ENCODE assay signal across 16 cellular contexts in the genomic region with DNA sequence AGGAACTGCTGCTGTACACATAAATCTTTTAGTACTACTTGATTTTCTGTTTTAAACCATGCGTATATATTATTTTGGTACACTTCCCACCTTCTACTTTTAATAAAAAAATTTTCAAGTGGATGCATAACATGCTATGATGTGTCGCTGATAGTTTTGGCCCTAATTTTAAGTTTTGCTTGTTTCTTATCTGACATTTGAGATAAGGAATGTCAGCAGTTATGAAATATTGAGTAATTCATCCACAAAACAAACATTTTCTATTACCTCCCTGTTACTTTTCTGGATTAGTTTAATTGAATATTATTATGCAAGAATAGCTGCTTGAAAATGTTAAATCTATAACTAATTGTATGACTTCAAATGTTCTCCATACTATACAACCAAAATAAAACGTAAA. TPM values are rescaled to one million over a fixed set of nuclear protein-coding genes. Genes with fewer than 3 reads are reported as not detected.
DNase-seq lines count a peak whose midpoint lies in the region; ATAC-seq, FAIRE-seq and TF ChIP-seq lines count a peak whose summit lies in the region.
"Had no signal": no experiment of that assay in that cellular context is flagged by ENCODE, and none has a peak within 500 bp of the region (broad histone marks: within the 10 kb centered on the region; RNA-seq: fewer than 3 reads in every experiment).

No MANE protein-coding gene starts in this region.

- no peak overlapping the region for H3K27ac ChIP-seq in A549
- no peak overlapping the region for H3K27ac ChIP-seq in IMR-90 (ENCODE audit: insufficient read depth, low read length)
- no peak overlapping the region for H3K27ac ChIP-seq in keratinocyte (ENCODE audit: control insufficient read depth, insufficient read depth, low read length)
- H3K27ac ChIP-seq: SJSA1 had no signal

- no peak for TF ChIP-seq EP300 in A549 (IDR thresholded peaks at IDR 0.05)

- no peak overlapping the region for H3K56ac ChIP-seq in IMR-90 (ENCODE audit: extremely low read depth, insufficient read depth, low read length)

- 78% methylated on average over 3 of the region's 3 CpGs for WGBS in A549 (ENCODE audit: missing lambda C conversion rate)
- no CpG with 5 or more reads among the region's 3 CpGs for WGBS in IMR-90 (ENCODE audit: extremely low coverage in 2 of 2, insufficient read length in 1 of 2), 2 experiments

- no peaks in the 10 kb centered on the region; the same call in 2 of the 3 replicates for H3K9me3 ChIP-seq in A549
- no peaks in the 10 kb centered on the region for H3K9me3 ChIP-seq in IMR-90 (ENCODE audit: control insufficient read depth, insufficient read depth, low read length)
- no peaks in the 10 kb centered on the region for H3K9me3 ChIP-seq in keratinocyte (ENCODE audit: control insufficient read depth, low read depth, low read length)
- H3K9me3 ChIP-seq: SJSA1 had no signal

- no peak for DNase-seq in A549 (ENCODE audit: low read depth in 1 of 2, low spot score in 1 of 2)
- no peak for DNase-seq in IMR-90
- DNase-seq in bronchial epithelial cell (ENCODE audit: low read depth), result peak; percentile 27
- DNase-seq in keratinocyte (ENCODE audit: low read depth, low spot score), result no peak
- no peak for DNase-seq in NCI-H2227 treated with DMSO at 0.1 percent for 48 hours (lab: John Stamatoyannopoulos, UW)
- DNase-seq in activated CD4-positive, CD25-positive, alpha-beta regulatory T cell (lab: John Stamatoyannopoulos, UW), result no peak
- DNase-seq: COR-L47, NCI-H1105 treated with DMSO at 0.1 percent for 48 hours, NCI-H1694 treated with DMSO at 0.1 percent for 48 hours, NCI-H446, NCI-H69, RPMI8226 had no signal

- CTCF ChIA-PET in A549 (lab: Yijun Ruan, JAX) (no interaction called here), IMR-90 (lab: Yijun Ruan, JAX) (interaction anchor here (1.0 to 1.1 kb wide), 2 partner anchors 13 to 49 kb away, joined by 3 to 4 read pairs; no protein-coding TSS in a partner anchor)

- no peak overlapping the region for H4K5ac ChIP-seq in IMR-90 (ENCODE audit: low read depth, low read length)

- POLR2A ChIA-PET in A549 (lab: Yijun Ruan, JAX) (no interaction called here), IMR-90 (lab: Charles Lee; ENCODE audit: unreplicated experiment) (no interaction called here)

- H2BK15ac ChIP-seq in IMR-90 (ENCODE audit: low read depth, low read length), result no peak overlapping the region

- H2AK9ac ChIP-seq in IMR-90 (replicated peaks; ENCODE audit: low read depth, low read length, poor library complexity), result no peak overlapping the region

- no peak overlapping the region for H2AK5ac ChIP-seq in IMR-90 (ENCODE audit: low read depth, low read length)

- H3K14ac ChIP-seq in IMR-90 (replicated peaks; ENCODE audit: low read depth, low read length), result no peak overlapping the region

- H2BK5ac ChIP-seq in IMR-90 (ENCODE audit: low read depth, low read length, poor library complexity, severe bottlenecking), result no peak overlapping the region

- FAIRE-seq in A549 (lab: Jason Lieb, UNC) (no peak), bronchial epithelial cell (lab: Jason Lieb, UNC) (no peak), keratinocyte (lab: Jason Lieb, UNC) (no peak)
- FAIRE-seq: H54 had no signal

- no peak overlapping the region for H3K18ac ChIP-seq in IMR-90 (ENCODE audit: low read depth, low read length)

- BruUV-seq in IMR-90 (replicated peaks; lab: Mats Ljungman, UMichigan), result no TSS peak

- no peak overlapping the region for H4K91ac ChIP-seq in IMR-90 (ENCODE audit: insufficient read depth, low read depth, low read length)

- H3K79me2 ChIP-seq in keratinocyte (ENCODE audit: control insufficient read depth, insufficient read depth, low read length), result peaks cover 100% of the 10 kb centered on the region

- H3K9me1 ChIP-seq in IMR-90 (ENCODE audit: insufficient read depth, low read length) (peaks cover 12% of the 10 kb centered on the region), keratinocyte (ENCODE audit: control insufficient read depth, extremely low read depth, insufficient read depth, low read length) (peaks cover 8% of the 10 kb centered on the region)

- H2AFZ ChIP-seq in IMR-90 (replicated peaks; ENCODE audit: low read length, poor library complexity), result no peak overlapping the region
- H2AFZ ChIP-seq in keratinocyte (ENCODE audit: control insufficient read depth, low read length), result no peak overlapping the region

- dilution Hi-C loops in IMR-90 (cut with HindIII; ENCODE audit: low sequenced_read_pairs, unreplicated experiment) (no loop called here), keratinocyte (cut with MboI; ENCODE audit: extremely low pct_ligation_motif_present, low sequenced_read_pairs) (no loop called here)

- in situ Hi-C loops in IMR-90 (cut with MboI; ENCODE audit: low sequenced_read_pairs), result no loop called here

- H4K8ac ChIP-seq in IMR-90 (ENCODE audit: low read depth in 2 of 2, low read length in 2 of 2), result no peak overlapping the region

- H3K36me3 ChIP-seq in IMR-90 (ENCODE audit: control insufficient read depth, insufficient read depth, low read length) (no peaks in the 10 kb centered on the region), bronchial epithelial cell (ENCODE audit: control insufficient read depth, insufficient read depth, low read length) (peaks cover 1% of the 10 kb centered on the region), keratinocyte (ENCODE audit: control insufficient read depth in 2 of 2, extremely low read depth in 1 of 2, insufficient read depth in 2 of 2, low read length in 2 of 2) (peaks cover 0 to 12% of the 10 kb centered on the region in 2 experiments)

- H3K27me3 ChIP-seq in IMR-90 (ENCODE audit: control insufficient read depth, insufficient read depth, low read length), result no peaks in the 10 kb centered on the region
- no peaks in the 10 kb centered on the region for H3K27me3 ChIP-seq in bronchial epithelial cell (ENCODE audit: control insufficient read depth, insufficient read depth, low read length)
- H3K27me3 ChIP-seq in keratinocyte (ENCODE audit: control insufficient read depth, extremely low read depth, insufficient read depth, low read length), result no peaks in the 10 kb centered on the region
- H3K27me3 ChIP-seq: SJSA1 had no signal

- H2BK20ac ChIP-seq in IMR-90 (ENCODE audit: low read depth, low read length), result no peak overlapping the region

- H3K4me3 ChIP-seq in A549 (no peak overlapping the region), IMR-90 (ENCODE audit: insufficient read depth, low read depth, low read length) (no peak overlapping the region), bronchial epithelial cell (ENCODE audit: low read depth, low read length) (no peak overlapping the region), keratinocyte (ENCODE audit: control insufficient read depth in 2 of 3, extremely low read depth in 1 of 3, insufficient read depth in 2 of 3, low read depth in 1 of 3, low read length in 3 of 3) (no peak overlapping the region)
- H3K4me3 ChIP-seq: SJSA1 had no signal

- no peak overlapping the region for H3K23ac ChIP-seq in IMR-90 (ENCODE audit: low read depth, low read length)

- peak overlapping the region; percentile 16; the same call in 2 of the 3 replicates for H3K4me2 ChIP-seq in A549
- no peak overlapping the region for H3K4me2 ChIP-seq in IMR-90 (ENCODE audit: low read depth, low read length)
- peak overlapping the region; percentile 29 for H3K4me2 ChIP-seq in keratinocyte (ENCODE audit: control insufficient read depth, extremely low read depth, insufficient read depth, low read depth, low read length)

- TF ChIP-seq POLR2A in A549 (IDR thresholded peaks at IDR 0.05; ENCODE audit: low read length) (no peak), IMR-90 (IDR thresholded peaks at IDR 0.05; ENCODE audit: low read depth, low read length) (no peak)

- H3K4me1 ChIP-seq in A549 (peaks cover 27% of the 10 kb centered on the region), IMR-90 (ENCODE audit: control insufficient read depth, insufficient read depth, low read length) (peaks cover 7% of the 10 kb centered on the region; the same call in 1 of the 2 replicates), keratinocyte (ENCODE audit: control insufficient read depth, extremely low read depth, insufficient read depth, low read length) (peaks cover 47% of the 10 kb centered on the region)
- H3K4me1 ChIP-seq: SJSA1 had no signal

- H3K4ac ChIP-seq in IMR-90 (ENCODE audit: low read depth, low read length), result no peak overlapping the region

- no peak overlapping the region for H2BK120ac ChIP-seq in IMR-90 (ENCODE audit: low read depth, low read length)

- ATAC-seq in A549 (no peak), IMR-90 (ENCODE audit: low read depth) (no peak), GM18873 (IDR thresholded peaks at IDR 0.05; ENCODE audit: low FRiP score, unreplicated experiment) (no peak), HG03571 (IDR thresholded peaks at IDR 0.05; ENCODE audit: unreplicated experiment) (no peak)

- intact Hi-C loops in IMR-90 (cut with micrococcal nuclease), result no loop called here

- H4K20me1 ChIP-seq in IMR-90 (ENCODE audit: insufficient read depth, low read length), result peaks cover 85% of the 10 kb centered on the region
- H4K20me1 ChIP-seq in keratinocyte (ENCODE audit: control insufficient read depth, extremely low read depth, insufficient read depth, low read length), result peaks cover 16% of the 10 kb centered on the region

- peaks cover 53 to 75% of the 10 kb centered on the region in 2 experiments for H3K79me1 ChIP-seq in IMR-90 (ENCODE audit: low read depth in 1 of 2, low read length in 2 of 2)

- TF ChIP-seq CTCF in A549 (IDR thresholded peaks at IDR 0.05) (no peak), IMR-90 (conservative IDR thresholded peaks at IDR 0.05; ENCODE audit: low read depth, low read length) (no peak), bronchial epithelial cell (IDR thresholded peaks at IDR 0.05; ENCODE audit: insufficient read depth, low read length, severe bottlenecking) (no peak), keratinocyte (optimal IDR thresholded peaks at IDR 0.05 in 1 of 3, IDR thresholded peaks at IDR 0.05 in 1 of 3, conservative IDR thresholded peaks at IDR 0.05 in 1 of 3; ENCODE audit: extremely low read depth in 1 of 3, insufficient read depth in 2 of 3, low read length in 3 of 3) (no peak)

- no peak overlapping the region for H3K9ac ChIP-seq in IMR-90 (ENCODE audit: low read depth, low read length)
- no peak overlapping the region for H3K9ac ChIP-seq in keratinocyte (ENCODE audit: control insufficient read depth, extremely low read depth, insufficient read depth, low read length)

- TF ChIP-seq RAD21 in A549 (conservative IDR thresholded peaks at IDR 0.05 in 1 of 2, IDR thresholded peaks at IDR 0.05 in 1 of 2) (no peak), IMR-90 (IDR thresholded peaks at IDR 0.05; ENCODE audit: low read length) (no peak)

RNA-seq across cellular contexts. Expression of gene N4BP1, which starts 35.8 kb away (rescaled TPM):
- polyA plus RNA-seq in A549 (2011; rRNA removed) (18.4 and 20.4 TPM in 2 replicates), A549 (2017; fragmentation: RNase III; extraction: RNeasy Plus Mini Kit Qiagen cat#74134 plus additional on column Dnase treatment) (12.6 to 14.4 TPM (median 14.1 TPM) in 3 replicates), IMR-90 (2012; rRNA removed) (10.5 and 10.8 TPM in 2 replicates), keratinocyte (32.5 to 55.7 TPM (median 34.7 TPM) in 3 replicates)
- 5.8 and 7.3 TPM in 2 replicates for polyA plus RNA-seq in A549 (2012; cell fraction: cytosol; rRNA removed)
- polyA plus RNA-seq in A549 (2012; cell fraction: nucleus; rRNA removed), result 14.0 and 14.8 TPM in 2 replicates
- polyA minus RNA-seq in A549 (2011; rRNA and poly(A)+ RNA removed), result 12.1 and 12.8 TPM in 2 replicates
- total RNA-seq in IMR-90 (2012; rRNA removed) (14.0 and 19.4 TPM in 2 replicates), bronchial epithelial cell (18.8 and 20.8 TPM in 2 replicates)
- 3.9 and 4.9 TPM in 2 replicates for polyA plus RNA-seq in IMR-90 (2012; cell fraction: cytosol; rRNA removed)
- 23.0 and 49.2 TPM in 2 replicates for polyA plus RNA-seq in IMR-90 (2012; cell fraction: nucleus; rRNA removed; ENCODE audit: low replicate concordance)
- polyA plus RNA-seq in keratinocyte (2011; ENCODE audit: low read depth), result 29.2 TPM
- polyA plus RNA-seq in keratinocyte (2011; cell fraction: cytosol; rRNA removed), result 18.7 and 44.9 TPM in 2 replicates
- 65.9 and 74.2 TPM in 2 replicates for polyA plus RNA-seq in keratinocyte (2011; cell fraction: nucleus; rRNA removed)
- polyA plus RNA-seq in keratinocyte (2012; ENCODE audit: low replicate concordance), result 32.8 and 34.2 TPM in 2 replicates
- 27.6 to 43.9 TPM (median 31.4 TPM) in 3 replicates for polyA minus RNA-seq in keratinocyte
- polyA minus RNA-seq in keratinocyte (2011; cell fraction: cytosol; rRNA and poly(A)+ RNA removed), result 30.5 TPM
- 30.0 and 68.9 TPM in 2 replicates for polyA minus RNA-seq in keratinocyte (2011; cell fraction: nucleus; rRNA and poly(A)+ RNA removed)
